8 cellular contexts compared by ENCODE assay signal in genomic region chr17:68019675-68020450, GRCh38. TPM values are rescaled to one million over a fixed set of nuclear protein-coding genes. Genes with fewer than 3 reads are reported as not detected.
DNase-seq lines count a peak whose midpoint lies in the region; ATAC-seq and TF ChIP-seq lines count a peak whose summit lies in the region.

No MANE protein-coding gene starts in this region.

- DNase-seq in C1 segment of cervical spinal cord (lab: John Stamatoyannopoulos, UW): peak; percentile 72 to 97 (median 93)
- DNase-seq in GM19240 (ENCODE audit: insufficient read length, low spot score): peak; percentile 96
- peak; percentile 95 for DNase-seq in NCI-H510A treated with DMSO at 0.1 percent for 48 hours (lab: John Stamatoyannopoulos, UW)
- DNase-seq in activated CD4-positive, alpha-beta T cell treated with anti-CD3 and anti-CD28 coated beads for 4 hours: peak; percentile 94 to 98
- peak; percentile 98 for DNase-seq in colonic mucosa
- peak; percentile 96 to 99 (median 98) for DNase-seq in stimulated activated CD4-positive, alpha-beta T cell treated with anti-CD3 and anti-CD28 coated beads, Interleukin-1b, Interleukin-23, amount 100 ng/mL, for 24 hours (ENCODE audit: low read depth in 4 of 4, low spot score in 1 of 4)

- H3K9ac ChIP-seq in colonic mucosa (ENCODE audit: low read depth in 2 of 2, low read length in 2 of 2): peak overlapping the region; percentile 73 to 86

- H3K36me3 ChIP-seq in colonic mucosa: no peaks in the 10 kb centered on the region

- TF ChIP-seq CTCF in colonic mucosa (IDR thresholded peaks at IDR 0.05): peak; percentile 42

- no peaks in the 10 kb centered on the region for H3K27me3 ChIP-seq in colonic mucosa
- no peaks in the 10 kb centered on the region for H3K27me3 ChIP-seq in layer of hippocampus (ENCODE audit: control insufficient read depth, insufficient read depth, low read length)

- H3K27ac ChIP-seq in colonic mucosa (peak overlapping the region; percentile 84), layer of hippocampus (ENCODE audit: low read depth, low read length) (peak overlapping the region; percentile 86)

- peak; percentile 91 for ATAC-seq in HG03457 (IDR thresholded peaks at IDR 0.05; ENCODE audit: unreplicated experiment)

- intact Hi-C loops in colonic mucosa (cut with DNase I): loop anchor here (10.0 kb wide), 1 partner anchor 55 kb away; no protein-coding TSS in a partner anchor

- H3K4me3 ChIP-seq in colonic mucosa: peak overlapping the region; percentile 62

- H3K9me3 ChIP-seq in colonic mucosa: no peaks in the 10 kb centered on the region

- no peaks in the 10 kb centered on the region for H3K4me1 ChIP-seq in colonic mucosa

RNA-seq across cellular contexts. Expression of gene KPNA2, which starts 15.7 kb away (rescaled TPM):
- 100 to 1,000 TPM in 1 of 2 donors, 10 to 100 TPM in 1; 43.2 to 143 TPM for total RNA-seq in colonic mucosa

RNA-seq across cellular contexts. Expression of gene C17orf58, which starts 23.6 kb away (rescaled TPM):
- total RNA-seq in colonic mucosa: 10 to 100 TPM; 10.3 to 13.6 TPM

Comparison
In these comparisons a context has a peak if more than half of its experiments do, and no peak if none do; other contexts are left out.
1. Peak in every context shown above with its lines: DNase-seq, ATAC-seq, H3K4me3 ChIP-seq and H3K27ac ChIP-seq.